1 cellular context compared by ENCODE assay signal in the genomic region with DNA sequence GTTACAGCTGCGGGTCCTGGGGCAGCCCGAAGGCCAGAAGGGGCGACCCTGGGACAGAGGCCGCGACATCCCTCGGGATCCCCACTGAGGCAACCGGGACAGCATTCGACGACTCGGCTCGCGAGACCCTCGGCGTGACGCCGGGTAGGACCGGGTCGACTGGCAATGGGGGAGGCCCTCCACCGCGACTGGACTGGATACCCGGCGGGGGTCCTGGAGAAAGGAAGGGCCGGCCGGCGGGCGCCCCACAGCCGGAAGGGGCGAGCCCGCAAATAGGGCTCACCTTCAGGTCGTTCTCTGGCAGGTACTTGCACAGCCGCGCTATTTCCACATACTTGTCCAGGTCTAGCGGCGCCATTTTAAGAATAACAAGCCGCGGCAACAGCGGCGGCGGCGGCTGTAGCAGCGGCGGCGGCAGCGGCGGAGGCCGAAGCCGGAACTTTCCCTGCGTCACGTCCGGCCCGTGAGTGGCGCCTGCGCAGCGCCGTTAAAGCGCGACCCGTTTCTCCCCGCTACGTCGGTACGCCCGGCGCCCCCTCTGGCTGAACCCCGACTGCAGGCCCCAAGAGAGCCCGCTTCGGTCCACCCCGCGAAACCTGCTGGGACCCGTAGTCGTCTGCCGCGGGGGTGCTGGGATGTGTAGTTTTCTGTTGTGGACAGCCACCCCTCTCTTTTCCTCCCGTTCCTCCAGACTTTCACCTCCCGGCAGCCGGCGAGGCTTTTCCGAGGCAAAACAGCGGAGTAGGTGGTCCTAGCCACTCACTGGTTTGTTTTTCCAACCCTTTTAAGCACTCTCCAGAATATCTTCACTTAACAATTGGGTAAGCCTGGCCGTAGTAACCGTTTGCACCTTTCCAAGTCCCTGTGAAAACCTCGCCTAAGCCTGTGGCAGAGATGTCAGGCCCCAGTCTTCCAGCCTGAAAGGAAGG.
TF ChIP-seq lines count a peak whose summit lies in the region.

TSS of gene PPP6C (minus strand) at position 443 of the 929 bp plus-strand sequence. CDS start at position 358, 85 bp downstream.

TF ChIP-seq in HEK293, 187 proteins besides CTCF, POLR2A, EP300 and RAD21 (continued from another document):
- TF ChIP-seq ZNF148 (tag by site-specific recombination; IDR thresholded peaks at IDR 0.05; ENCODE audit: borderline replicate concordance) (no peak), SP7 (tag by site-specific recombination; IDR thresholded peaks at IDR 0.05) (peak; percentile 63), ZNF416 (tag by site-specific recombination; IDR thresholded peaks at IDR 0.05) (no peak), SP2 (tag by site-specific recombination; IDR thresholded peaks at IDR 0.05) (peak; percentile 63), ZNF248 (tag by site-specific recombination; IDR thresholded peaks at IDR 0.05) (no peak), ZNF398 (tag by site-specific recombination; IDR thresholded peaks at IDR 0.05) (no peak), ZNF335 (tag by site-specific recombination; conservative IDR thresholded peaks at IDR 0.05) (peak; percentile 94), ZNF623 (tag by site-specific recombination; IDR thresholded peaks at IDR 0.05) (no peak), ZNF624 (tag by site-specific recombination; IDR thresholded peaks at IDR 0.05) (no peak), SP3 (tag by site-specific recombination; IDR thresholded peaks at IDR 0.05) (peak; percentile 51; the same call in 1 of the 2 replicates)
- TF ChIP-seq, protein P1, sequence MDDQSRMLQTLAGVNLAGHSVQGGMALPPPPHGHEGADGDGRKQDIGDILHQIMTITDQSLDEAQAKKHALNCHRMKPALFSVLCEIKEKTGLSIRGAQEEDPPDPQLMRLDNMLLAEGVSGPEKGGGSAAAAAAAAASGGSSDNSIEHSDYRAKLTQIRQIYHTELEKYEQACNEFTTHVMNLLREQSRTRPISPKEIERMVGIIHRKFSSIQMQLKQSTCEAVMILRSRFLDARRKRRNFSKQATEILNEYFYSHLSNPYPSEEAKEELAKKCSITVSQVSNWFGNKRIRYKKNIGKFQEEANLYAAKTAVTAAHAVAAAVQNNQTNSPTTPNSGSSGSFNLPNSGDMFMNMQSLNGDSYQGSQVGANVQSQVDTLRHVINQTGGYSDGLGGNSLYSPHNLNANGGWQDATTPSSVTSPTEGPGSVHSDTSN (CRISPR knock-in tag; IDR thresholded peaks at IDR 0.05) = peak; percentile 36; the same call in 1 of the 2 replicates
- TF ChIP-seq, protein P2, sequence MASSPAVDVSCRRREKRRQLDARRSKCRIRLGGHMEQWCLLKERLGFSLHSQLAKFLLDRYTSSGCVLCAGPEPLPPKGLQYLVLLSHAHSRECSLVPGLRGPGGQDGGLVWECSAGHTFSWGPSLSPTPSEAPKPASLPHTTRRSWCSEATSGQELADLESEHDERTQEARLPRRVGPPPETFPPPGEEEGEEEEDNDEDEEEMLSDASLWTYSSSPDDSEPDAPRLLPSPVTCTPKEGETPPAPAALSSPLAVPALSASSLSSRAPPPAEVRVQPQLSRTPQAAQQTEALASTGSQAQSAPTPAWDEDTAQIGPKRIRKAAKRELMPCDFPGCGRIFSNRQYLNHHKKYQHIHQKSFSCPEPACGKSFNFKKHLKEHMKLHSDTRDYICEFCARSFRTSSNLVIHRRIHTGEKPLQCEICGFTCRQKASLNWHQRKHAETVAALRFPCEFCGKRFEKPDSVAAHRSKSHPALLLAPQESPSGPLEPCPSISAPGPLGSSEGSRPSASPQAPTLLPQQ (tag by site-specific recombination; IDR thresholded peaks at IDR 0.05) = peak; percentile 72; the same call in 1 of the 2 replicates
